In the genomic region with DNA sequence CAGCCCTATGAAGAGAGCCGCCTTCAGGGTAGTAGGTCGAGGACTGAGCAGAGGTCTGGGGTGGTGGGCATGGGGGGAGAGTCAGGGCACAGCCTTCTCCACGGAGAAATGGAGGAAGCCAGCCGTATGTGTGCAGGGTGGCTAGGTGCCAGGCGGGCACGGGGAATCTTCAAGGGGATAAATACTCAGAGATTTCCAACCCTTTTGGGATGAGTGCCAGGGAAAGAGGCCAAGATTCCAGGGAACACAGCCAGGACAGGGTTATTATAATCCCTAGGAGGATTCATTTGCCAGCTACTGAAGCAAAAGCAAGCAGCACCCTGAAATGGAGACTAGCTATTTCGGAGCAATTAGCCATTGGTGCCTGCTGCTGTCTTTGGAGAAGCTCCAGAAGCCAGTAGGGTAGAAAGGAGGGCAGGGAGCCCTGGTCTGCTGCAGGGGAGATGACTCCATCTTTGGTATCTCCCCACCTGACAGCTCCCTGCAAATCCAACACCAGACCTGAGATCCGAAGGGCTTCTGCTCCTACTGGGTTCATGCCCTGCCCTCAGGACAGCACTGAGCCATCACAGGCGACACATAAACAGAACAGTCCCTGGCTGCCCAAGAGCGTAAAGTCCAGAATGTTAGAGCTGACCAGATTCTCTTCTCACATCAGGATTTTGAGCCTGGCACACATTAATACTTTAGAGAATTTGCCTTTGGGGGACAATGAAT, we compare ENCODE assay signal across 11 cellular contexts.
DNase-seq lines count a peak whose midpoint lies in the region; ATAC-seq, FAIRE-seq and TF ChIP-seq lines count a peak whose summit lies in the region.
"Had no signal": no experiment of that assay in that cellular context is flagged by ENCODE, and none has a peak within 500 bp of the region (broad histone marks: within the 10 kb centered on the region; RNA-seq: fewer than 3 reads in every experiment).

No MANE protein-coding gene starts in this region.

- H3K27ac Mint-ChIP-seq in astrocyte (ENCODE audit: unreplicated experiment): no peak overlapping the region
- no peak overlapping the region for H3K27ac Mint-ChIP-seq in activated CD4-positive, alpha-beta memory T cell treated with anti-CD3 and anti-CD28 coated beads for 36 hours

- H2AFZ ChIP-seq in SK-N-SH (ENCODE audit: low read depth) (no peak overlapping the region), astrocyte (ENCODE audit: low read depth, low read length) (peak overlapping the region; percentile 26)

- H3K4me3 Mint-ChIP-seq in astrocyte (ENCODE audit: unreplicated experiment): no peak overlapping the region
- H3K4me3 Mint-ChIP-seq in activated CD4-positive, alpha-beta memory T cell treated with anti-CD3 and anti-CD28 coated beads for 36 hours: no peak overlapping the region

- POLR2A ChIA-PET in SK-N-SH (lab: Yijun Ruan, JAX): no interaction called here
- POLR2A ChIA-PET in activated CD4-positive, alpha-beta memory T cell treated with anti-CD3 and anti-CD28 coated beads for 36 hours (lab: Charles Lee): no interaction called here

- intact Hi-C loops in activated CD4-positive, alpha-beta memory T cell treated with anti-CD3 and anti-CD28 coated beads for 36 hours (cut with micrococcal nuclease): no loop called here

- no peaks in the 10 kb centered on the region for H3K9me3 ChIP-seq in SK-N-SH
- no peaks in the 10 kb centered on the region for H3K9me3 ChIP-seq in astrocyte (ENCODE audit: insufficient read depth, low read depth, low read length)

- H3F3A ChIP-seq in SK-N-SH (replicated peaks; ENCODE audit: insufficient read depth): no peaks in the 10 kb centered on the region

- no peaks in the 10 kb centered on the region for H3K27me3 ChIP-seq in SK-N-SH (ENCODE audit: insufficient read depth)
- H3K27me3 ChIP-seq in astrocyte (ENCODE audit: insufficient read depth, low read length): peaks cover 24% of the 10 kb centered on the region

- H3K4me3 ChIP-seq in SK-N-SH (ENCODE audit: low read depth in 2 of 2, low read length in 1 of 2) (no peak overlapping the region), astrocyte (ENCODE audit: insufficient read depth, low read depth, low read length) (peak overlapping the region; percentile 23)

- no peaks in the 10 kb centered on the region for H4K20me1 ChIP-seq in SK-N-SH (ENCODE audit: insufficient read depth)
- H4K20me1 ChIP-seq in astrocyte (ENCODE audit: insufficient read depth, low read length): no peaks in the 10 kb centered on the region

- H3K79me2 ChIP-seq in SK-N-SH (ENCODE audit: insufficient read depth) (no peaks in the 10 kb centered on the region), astrocyte (ENCODE audit: insufficient read depth, low read length) (no peaks in the 10 kb centered on the region)

- H3K36me3 ChIP-seq in SK-N-SH (replicated peaks in 1 of 2; ENCODE audit: control insufficient read depth in 1 of 2, insufficient read depth in 2 of 2, low read length in 1 of 2) (no peaks in the 10 kb centered on the region), astrocyte (ENCODE audit: insufficient read depth, low read length) (no peaks in the 10 kb centered on the region)

- peaks cover 5% of the 10 kb centered on the region for H3K9me3 Mint-ChIP-seq in astrocyte (ENCODE audit: unreplicated experiment)
- H3K9me3 Mint-ChIP-seq in activated CD4-positive, alpha-beta memory T cell treated with anti-CD3 and anti-CD28 coated beads for 36 hours: no peaks in the 10 kb centered on the region

- H3K27ac ChIP-seq in SK-N-SH (ENCODE audit: low read depth in 2 of 2, low read length in 1 of 2): no peak overlapping the region; a peak in 1 of 4 replicates
- H3K27ac ChIP-seq in astrocyte (ENCODE audit: low read depth, low read length): no peak overlapping the region

- CTCF ChIA-PET in SK-N-SH (lab: Yijun Ruan, JAX): no interaction called here
- CTCF ChIA-PET in activated CD4-positive, alpha-beta memory T cell treated with anti-CD3 and anti-CD28 coated beads for 36 hours (lab: Charles Lee): no interaction called here

- no peaks in the 10 kb centered on the region for H3K9me2 ChIP-seq in SK-N-SH

- no peak for TF ChIP-seq RAD21 in SK-N-SH (IDR thresholded peaks at IDR 0.05; ENCODE audit: low read length)

- no peak overlapping the region for H3K9ac ChIP-seq in SK-N-SH
- H3K9ac ChIP-seq in astrocyte (ENCODE audit: low read length): no peak overlapping the region

- H3K4me2 ChIP-seq in SK-N-SH (no peak overlapping the region), astrocyte (ENCODE audit: low read length) (peak overlapping the region; percentile 71)

- WGBS in SK-N-SH (ENCODE audit: low lambda C conversion rate): 2% methylated on average over 9 of the region's 10 CpGs

- ATAC-seq in SK-N-SH treated with all-trans-retinoic acid at 6 μM for 48 hours (no peak; the same call in 2 of the 3 replicates), GM18502 (IDR thresholded peaks at IDR 0.05; ENCODE audit: poor library complexity, unreplicated experiment) (no peak), GM19455 (IDR thresholded peaks at IDR 0.05; ENCODE audit: unreplicated experiment) (no peak)
- ATAC-seq: Panc1 had no signal

- H3K4me1 Mint-ChIP-seq in astrocyte (ENCODE audit: low read depth, unreplicated experiment): no peaks in the 10 kb centered on the region
- no peaks in the 10 kb centered on the region for H3K4me1 Mint-ChIP-seq in activated CD4-positive, alpha-beta memory T cell treated with anti-CD3 and anti-CD28 coated beads for 36 hours (ENCODE audit: low read depth)

- DNase-seq in SK-N-SH (peak; percentile 76), astrocyte (ENCODE audit: low read depth) (peak; percentile 35), hippocampal formation (lab: John Stamatoyannopoulos, UW) (peak; percentile 24 to 36), ureter (ENCODE audit: low spot score) (peak; percentile 76)
- no peak for DNase-seq in activated CD4-positive, alpha-beta memory T cell treated with anti-CD3 and anti-CD28 coated beads for 36 hours
- DNase-seq: mesenchymal stem cell had no signal

- TF ChIP-seq CTCF in SK-N-SH (IDR thresholded peaks at IDR 0.05) (no peak), astrocyte (IDR thresholded peaks at IDR 0.05; ENCODE audit: insufficient read depth, low read depth, low read length) (no peak)

- H3K36me3 Mint-ChIP-seq in astrocyte (ENCODE audit: low read depth, unreplicated experiment): no peaks in the 10 kb centered on the region
- no peaks in the 10 kb centered on the region for H3K36me3 Mint-ChIP-seq in activated CD4-positive, alpha-beta memory T cell treated with anti-CD3 and anti-CD28 coated beads for 36 hours

- peak in 1 of 2 experiments; percentile 7; a peak in 1 of 4 replicates for TF ChIP-seq EP300 in SK-N-SH (IDR thresholded peaks at IDR 0.05; ENCODE audit: borderline replicate concordance in 1 of 2, low read depth in 1 of 2, low read length in 1 of 2)

- peaks cover 0 to 30% of the 10 kb centered on the region in 2 experiments; a peak in 2 of 4 replicates for H3K4me1 ChIP-seq in SK-N-SH (ENCODE audit: control insufficient read depth in 1 of 2, insufficient read depth in 2 of 2, low read depth in 1 of 2, low read length in 1 of 2)
- H3K4me1 ChIP-seq in astrocyte (ENCODE audit: insufficient read depth, low read length): peaks cover 7% of the 10 kb centered on the region

- peaks cover 60% of the 10 kb centered on the region for H3K27me3 Mint-ChIP-seq in astrocyte (ENCODE audit: low read depth, unreplicated experiment)
- H3K27me3 Mint-ChIP-seq in activated CD4-positive, alpha-beta memory T cell treated with anti-CD3 and anti-CD28 coated beads for 36 hours: no peaks in the 10 kb centered on the region

- no peak for FAIRE-seq in astrocyte (lab: Jason Lieb, UNC)
- FAIRE-seq: A204.1 had no signal

TF ChIP-seq in SK-N-SH, 30 proteins besides CTCF, POLR2A, EP300 and RAD21:
- TF ChIP-seq MAX (IDR thresholded peaks at IDR 0.05; ENCODE audit: low read depth) (no peak), FOSL2 (IDR thresholded peaks at IDR 0.05; ENCODE audit: borderline replicate concordance, low read depth) (no peak), RCOR1 (IDR thresholded peaks at IDR 0.05; ENCODE audit: low read length) (0 out of 2 replicates have a peak, but pooled peaks have one; percentile 28)

TF ChIP-seq in SK-N-SH treated with all-trans-retinoic acid at 6 μM for 48 hours, 23 proteins besides CTCF, POLR2A, EP300 and RAD21:
- TF ChIP-seq PPARA (CRISPR knock-in tag; IDR thresholded peaks at IDR 0.05; ENCODE audit: borderline replicate concordance): no peak
- TF ChIP-seq, protein P1, sequence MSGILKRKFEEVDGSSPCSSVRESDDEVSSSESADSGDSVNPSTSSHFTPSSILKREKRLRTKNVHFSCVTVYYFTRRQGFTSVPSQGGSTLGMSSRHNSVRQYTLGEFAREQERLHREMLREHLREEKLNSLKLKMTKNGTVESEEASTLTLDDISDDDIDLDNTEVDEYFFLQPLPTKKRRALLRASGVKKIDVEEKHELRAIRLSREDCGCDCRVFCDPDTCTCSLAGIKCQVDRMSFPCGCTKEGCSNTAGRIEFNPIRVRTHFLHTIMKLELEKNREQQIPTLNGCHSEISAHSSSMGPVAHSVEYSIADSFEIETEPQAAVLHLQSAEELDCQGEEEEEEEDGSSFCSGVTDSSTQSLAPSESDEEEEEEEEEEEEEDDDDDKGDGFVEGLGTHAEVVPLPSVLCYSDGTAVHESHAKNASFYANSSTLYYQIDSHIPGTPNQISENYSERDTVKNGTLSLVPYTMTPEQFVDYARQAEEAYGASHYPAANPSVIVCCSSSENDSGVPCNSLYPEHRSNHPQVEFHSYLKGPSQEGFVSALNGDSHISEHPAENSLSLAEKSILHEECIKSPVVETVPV (CRISPR knock-in tag; IDR thresholded peaks at IDR 0.05): no peak
- no peak for TF ChIP-seq SNAI2 (CRISPR knock-in tag; IDR thresholded peaks at IDR 0.05)
- TF ChIP-seq RARB (CRISPR knock-in tag; IDR thresholded peaks at IDR 0.05): no peak
- TF ChIP-seq ZNF70 (CRISPR knock-in tag; IDR thresholded peaks at IDR 0.05): no peak
